9 cellular contexts compared by ENCODE assay signal in genomic region chr2:229586746-229587705, GRCh38.
A peak's percentile ranks its signal among the peaks of the same experiment; 100 is the strongest.
DNase-seq lines count a peak whose midpoint lies in the region; ATAC-seq and TF ChIP-seq lines count a peak whose summit lies in the region.
"Had no signal": no experiment of that assay in that cellular context is flagged by ENCODE, and none has a peak within 500 bp of the region (broad histone marks: within the 10 kb centered on the region; RNA-seq: fewer than 3 reads in every experiment).

No MANE protein-coding gene starts in this region.

- DNase-seq in AG08395 (ENCODE audit: low spot score) (peak; percentile 91), NCI-H1092 treated with DMSO at 0.1 percent for 48 hours (lab: John Stamatoyannopoulos, UW) (peak; percentile 38), glomerular endothelial cell (ENCODE audit: extremely low read depth, low read depth, low spot score) (peak; percentile 25), omental fat pad (ENCODE audit: low spot score) (peak; percentile 63)
- peak; percentile 43 for DNase-seq in activated CD4-positive, alpha-beta memory T cell treated with anti-CD3 and anti-CD28 coated beads for 36 hours
- no peak for DNase-seq in activated effector memory CD4-positive, alpha-beta T cell treated with Interleukin-2 at 50 U/mL for 16 hours

- no peaks in the 10 kb centered on the region for H3K9me3 Mint-ChIP-seq in activated CD4-positive, alpha-beta memory T cell treated with anti-CD3 and anti-CD28 coated beads for 36 hours
- H3K9me3 Mint-ChIP-seq: T-cell had no signal

- H3K4me1 Mint-ChIP-seq in activated CD4-positive, alpha-beta memory T cell treated with anti-CD3 and anti-CD28 coated beads for 36 hours (ENCODE audit: low read depth): no peaks in the 10 kb centered on the region

- H3K4me3 Mint-ChIP-seq in activated CD4-positive, alpha-beta memory T cell treated with anti-CD3 and anti-CD28 coated beads for 36 hours: no peak overlapping the region
- H3K4me3 Mint-ChIP-seq: T-cell had no signal

- H3K4me3 ChIP-seq in GM12875 (ENCODE audit: low read depth, low read length): no peak overlapping the region

- no peak overlapping the region for H3K27ac Mint-ChIP-seq in activated CD4-positive, alpha-beta memory T cell treated with anti-CD3 and anti-CD28 coated beads for 36 hours
- H3K27ac Mint-ChIP-seq: T-cell had no signal

- ATAC-seq in HG02759 (IDR thresholded peaks at IDR 0.05; ENCODE audit: unreplicated experiment) (peak; percentile 93), omental fat pad (ENCODE audit: low FRiP score) (peak; percentile 92)
- ATAC-seq: T-cell had no signal

- POLR2A ChIA-PET in activated CD4-positive, alpha-beta memory T cell treated with anti-CD3 and anti-CD28 coated beads for 36 hours (lab: Charles Lee): no interaction called here

- CTCF ChIA-PET in activated CD4-positive, alpha-beta memory T cell treated with anti-CD3 and anti-CD28 coated beads for 36 hours (lab: Charles Lee): interaction anchor here (0.7 to 2.7 kb wide), 3 partner anchors 245 to 1697 kb away, joined by 3 to 16 read pairs (median 3); no protein-coding TSS in a partner anchor

- TF ChIP-seq CTCF in GM12875 (IDR thresholded peaks at IDR 0.05; ENCODE audit: borderline replicate concordance, insufficient read depth, low read depth, low read length) (peak; percentile 87), omental fat pad (IDR thresholded peaks at IDR 0.05) (peak in 1 of 3 donors; percentile 49)

- H3K36me3 Mint-ChIP-seq in activated CD4-positive, alpha-beta memory T cell treated with anti-CD3 and anti-CD28 coated beads for 36 hours: no peaks in the 10 kb centered on the region
- H3K36me3 Mint-ChIP-seq: T-cell had no signal

- intact Hi-C loops in activated CD4-positive, alpha-beta memory T cell treated with anti-CD3 and anti-CD28 coated beads for 36 hours (cut with micrococcal nuclease): loop anchor here (5.0 kb wide), 1 partner anchor 1695 kb away; no protein-coding TSS in a partner anchor

- H3K27me3 Mint-ChIP-seq in activated CD4-positive, alpha-beta memory T cell treated with anti-CD3 and anti-CD28 coated beads for 36 hours: peaks cover 20% of the 10 kb centered on the region
